In genomic region chr3:13249630-13250395, GRCh38 we compare ENCODE assay signal across 23 cellular contexts.
"Had no signal": no experiment of that assay in that cellular context is flagged by ENCODE, and none has a peak within 500 bp of the region (broad histone marks: within the 10 kb centered on the region; RNA-seq: fewer than 3 reads in every experiment).

No MANE protein-coding gene starts in this region.

- H3K9me3 ChIP-seq: left lung, lower lobe of right lung, ovary, sigmoid colon, spleen, suprapubic skin, thoracic aorta, tibial artery, upper lobe of right lung had no signal

- H3K4me1 ChIP-seq: left lung, lower lobe of right lung, sigmoid colon, spleen, suprapubic skin, tibial artery, upper lobe of right lung had no signal

- H3K27me3 ChIP-seq: hepatocyte, ovary, sigmoid colon, upper lobe of right lung had no signal

- H3K36me3 ChIP-seq: left lung, lower lobe of right lung, ovary, sigmoid colon, spleen, suprapubic skin, thoracic aorta, tibial artery, upper lobe of right lung had no signal

- FAIRE-seq: keratinocyte, small intestine, urothelium cell line had no signal

- H3K4me3 ChIP-seq: hepatocyte, left lung, lower lobe of right lung, ovary, sigmoid colon, spleen, suprapubic skin, thoracic aorta, tibial artery, upper lobe of right lung had no signal

- H3K79me2 ChIP-seq: hepatocyte had no signal

- H3K27ac ChIP-seq: hepatocyte, left lung, lower lobe of right lung, ovary, sigmoid colon, spleen, suprapubic skin, thoracic aorta, tibial artery, upper lobe of right lung had no signal

- H2AFZ ChIP-seq: hepatocyte had no signal

- H3K4me2 ChIP-seq: hepatocyte had no signal

- DNase-seq: kidney glomerular epithelial cell; left cardiac atrium; lower lobe of right lung; mammary epithelial cell; mesenchymal stem cell; ovary; sigmoid colon; small intestine; spleen; stimulated activated CD4-positive, alpha-beta T cell treated with anti-CD3 and anti-CD28 coated beads, Interleukin-4, amount 100 ng/mL, for 24 hours; stimulated activated naive CD4-positive, alpha-beta T cell; tibial artery; trophoblast cell; upper lobe of right lung had no signal

- ATAC-seq: left cardiac atrium; left lung; lower lobe of right lung; naive thymus-derived CD8-positive, alpha-beta T cell; right cardiac atrium; stimulated activated effector memory CD8-positive, alpha-beta T cell treated with anti-CD3 and anti-CD28 coated beads, Interleukin-12 subunit alpha, Interleukin-12 subunit beta, amount 100 ng/mL, for 72 hours; upper lobe of right lung had no signal
